In genomic region chr5:14760548-14761002, GRCh38 we compare ENCODE assay signal across 1 cellular context.
A peak's percentile ranks its signal among the peaks of the same experiment; 100 is the strongest.
TF ChIP-seq lines count a peak whose summit lies in the region.

No MANE protein-coding gene starts in this region.

TF ChIP-seq in HepG2, 621 proteins besides CTCF, POLR2A, EP300 and RAD21 (continued from another document and continues in another):
- TF ChIP-seq HMGXB3 (CRISPR knock-in tag; IDR thresholded peaks at IDR 0.05; ENCODE audit: borderline replicate concordance) (no peak), ZNF609 (CRISPR knock-in tag; IDR thresholded peaks at IDR 0.05; ENCODE audit: borderline replicate concordance) (peak; percentile 72), ZMYM4 (CRISPR knock-in tag; IDR thresholded peaks at IDR 0.05) (peak; percentile 74), ZBTB25 (CRISPR knock-in tag; IDR thresholded peaks at IDR 0.05) (no peak), FOXJ3 (CRISPR knock-in tag; IDR thresholded peaks at IDR 0.05; ENCODE audit: borderline replicate concordance) (peak; percentile 31; the same call in 1 of the 2 replicates), SALL2 (CRISPR knock-in tag; IDR thresholded peaks at IDR 0.05) (no peak), SCMH1 (CRISPR knock-in tag; IDR thresholded peaks at IDR 0.05; ENCODE audit: borderline replicate concordance) (no peak), SP140L (CRISPR knock-in tag; IDR thresholded peaks at IDR 0.05; ENCODE audit: borderline replicate concordance) (no peak), SOX6 (IDR thresholded peaks at IDR 0.05) (no peak), SOX6 (CRISPR knock-in tag; IDR thresholded peaks at IDR 0.05) (peak; percentile 77), ZSCAN12 (CRISPR knock-in tag; IDR thresholded peaks at IDR 0.05) (no peak), IKZF1 (IDR thresholded peaks at IDR 0.05) (no peak), TEF (CRISPR knock-in tag; IDR thresholded peaks at IDR 0.05) (no peak), TP53 (CRISPR knock-in tag; conservative IDR thresholded peaks at IDR 0.05) (no peak), HINFP (CRISPR knock-in tag; IDR thresholded peaks at IDR 0.05; ENCODE audit: low read depth) (no peak), SATB2 (CRISPR knock-in tag; IDR thresholded peaks at IDR 0.05) (no peak), XRCC5 (optimal IDR thresholded peaks at IDR 0.05; ENCODE audit: low read length) (no peak), GABPB1 (CRISPR knock-in tag; IDR thresholded peaks at IDR 0.05) (no peak), ARID4A (CRISPR knock-in tag; IDR thresholded peaks at IDR 0.05; ENCODE audit: borderline replicate concordance) (peak; percentile 39; the same call in 1 of the 2 replicates), ZNF180 (CRISPR knock-in tag; IDR thresholded peaks at IDR 0.05; ENCODE audit: borderline replicate concordance, low read depth) (no peak), ZNF704 (CRISPR knock-in tag; IDR thresholded peaks at IDR 0.05; ENCODE audit: borderline replicate concordance) (no peak), HOXA7 (CRISPR knock-in tag; IDR thresholded peaks at IDR 0.05) (no peak), ZNF678 (CRISPR knock-in tag; IDR thresholded peaks at IDR 0.05) (no peak), DR1 (CRISPR knock-in tag; IDR thresholded peaks at IDR 0.05) (no peak), FOXM1 (CRISPR knock-in tag; IDR thresholded peaks at IDR 0.05) (no peak), FOXP1 (IDR thresholded peaks at IDR 0.05) (peak; percentile 21; the same call in 1 of the 2 replicates), FOXP1 (CRISPR knock-in tag; IDR thresholded peaks at IDR 0.05) (peak; percentile 66; the same call in 1 of the 2 replicates), ZNF878 (CRISPR knock-in tag; IDR thresholded peaks at IDR 0.05) (no peak), ZNF24 (IDR thresholded peaks at IDR 0.05) (no peak), FOXP4 (CRISPR knock-in tag; IDR thresholded peaks at IDR 0.05) (no peak), PRMT3 (CRISPR knock-in tag; IDR thresholded peaks at IDR 0.05; ENCODE audit: borderline replicate concordance, low read depth) (no peak), ZNF770 (CRISPR knock-in tag; IDR thresholded peaks at IDR 0.05) (0 out of 2 replicates have a peak, but pooled peaks have one; percentile 31), TRIM22 (IDR thresholded peaks at IDR 0.05) (no peak), NFKB2 (CRISPR knock-in tag; IDR thresholded peaks at IDR 0.05; ENCODE audit: borderline replicate concordance) (no peak)
